Comparison of ENCODE assay signal across 7 cellular contexts in the genomic region with DNA sequence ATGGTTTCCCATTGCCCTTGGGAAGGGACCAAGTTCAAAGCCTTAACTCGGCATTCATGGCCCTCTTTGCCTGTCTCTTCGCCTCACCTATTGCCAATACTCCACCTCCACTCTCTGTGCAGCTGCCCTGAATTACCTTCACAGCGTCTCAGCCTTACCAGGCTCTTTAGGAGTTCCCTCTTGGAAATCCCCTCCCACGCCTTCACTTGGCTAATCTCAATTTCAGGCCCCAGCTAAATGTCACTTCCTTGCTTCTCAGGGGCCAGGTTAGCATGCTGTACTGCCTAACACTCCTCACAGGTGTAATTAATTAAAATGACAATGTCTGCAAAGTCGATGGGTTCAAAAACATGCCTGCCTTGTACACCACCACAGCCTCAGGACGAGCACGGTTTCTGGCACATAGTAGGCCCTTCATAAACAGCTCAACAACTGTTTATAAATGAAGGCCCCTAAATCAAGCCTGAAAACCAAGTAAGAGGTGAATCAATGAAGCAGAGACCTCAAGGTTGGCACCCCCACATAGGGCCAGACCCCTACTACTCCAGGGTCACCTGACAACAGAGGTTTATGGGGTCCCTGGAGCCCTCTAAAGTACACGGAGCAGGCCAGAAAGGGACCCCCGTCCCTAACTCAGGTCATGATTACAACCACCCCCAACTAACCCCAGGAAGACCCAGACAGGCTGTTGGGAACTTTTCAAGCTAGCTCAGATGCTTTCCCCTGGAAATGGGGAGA. TPM values are rescaled to one million over a fixed set of nuclear protein-coding genes. Genes with fewer than 3 reads are reported as not detected.
DNase-seq lines count a peak whose midpoint lies in the region; ATAC-seq and TF ChIP-seq lines count a peak whose summit lies in the region.

No MANE protein-coding gene starts in this region.

- dilution Hi-C loops in IMR-90 (cut with HindIII; ENCODE audit: low sequenced_read_pairs, unreplicated experiment) = no loop called here

- no peak overlapping the region for H2BK5ac ChIP-seq in IMR-90 (ENCODE audit: low read depth, low read length, poor library complexity, severe bottlenecking)

- peaks cover 8 to 22% of the 10 kb centered on the region in 2 donors for H3K36me3 Mint-ChIP-seq in stimulated activated naive B cell treated with anti-CD40 and anti-IgM and Interleukin-4, amounts not matched to agents 10 μg/mL and 1 μg/mL and 100 μg/mL, for 72 hours

- TF ChIP-seq RAD21 in IMR-90 (IDR thresholded peaks at IDR 0.05; ENCODE audit: low read length) (no peak), SK-N-SH (IDR thresholded peaks at IDR 0.05; ENCODE audit: low read length) (no peak)

- no peak overlapping the region for H3K14ac ChIP-seq in IMR-90 (replicated peaks; ENCODE audit: low read depth, low read length)

- in situ Hi-C loops in IMR-90 (cut with MboI; ENCODE audit: low sequenced_read_pairs) = no loop called here

- H4K91ac ChIP-seq in IMR-90 (ENCODE audit: insufficient read depth, low read depth, low read length) = no peak overlapping the region

- H3F3A ChIP-seq in SK-N-SH (replicated peaks; ENCODE audit: insufficient read depth) = peaks cover 35% of the 10 kb centered on the region

- no peak overlapping the region for H2AFZ ChIP-seq in IMR-90 (replicated peaks; ENCODE audit: low read length, poor library complexity)
- H2AFZ ChIP-seq in SK-N-SH (ENCODE audit: low read depth) = no peak overlapping the region

- intact Hi-C loops in IMR-90 (cut with micrococcal nuclease) = no loop called here

- H3K4me1 Mint-ChIP-seq in stimulated activated naive B cell treated with anti-CD40 and anti-IgM and Interleukin-4, amounts not matched to agents 10 μg/mL and 1 μg/mL and 100 μg/mL, for 72 hours = peaks cover 38 to 50% of the 10 kb centered on the region in 2 donors

- H4K5ac ChIP-seq in IMR-90 (ENCODE audit: low read depth, low read length) = no peak overlapping the region

- DNase-seq in IMR-90 = no peak
- DNase-seq in T-helper 22 cell (ENCODE audit: low read depth) = peak; percentile 18
- peak; percentile 62 for DNase-seq in stimulated activated naive B cell treated with anti-CD40 and anti-IgM and Interleukin-4, amounts not matched to agents 10 μg/mL and 1 μg/mL and 100 μg/mL, for 72 hours
- DNase-seq in SK-N-SH = no peak
- DNase-seq in activated CD4-positive, CD25-positive, alpha-beta regulatory T cell (lab: John Stamatoyannopoulos, UW) = no peak

- TF ChIP-seq CTCF in IMR-90 (conservative IDR thresholded peaks at IDR 0.05; ENCODE audit: low read depth, low read length) (no peak), gastroesophageal sphincter (IDR thresholded peaks at IDR 0.05) (no peak), SK-N-SH (IDR thresholded peaks at IDR 0.05) (no peak)

- no peak overlapping the region for H3K4me3 ChIP-seq in IMR-90 (ENCODE audit: insufficient read depth, low read depth, low read length)
- no peak overlapping the region for H3K4me3 ChIP-seq in gastroesophageal sphincter
- no peak overlapping the region for H3K4me3 ChIP-seq in SK-N-SH (ENCODE audit: low read depth in 2 of 2, low read length in 1 of 2)

- H3K27ac Mint-ChIP-seq in stimulated activated naive B cell treated with anti-CD40 and anti-IgM and Interleukin-4, amounts not matched to agents 10 μg/mL and 1 μg/mL and 100 μg/mL, for 72 hours = peak overlapping the region; percentile 100

- H3K4me2 ChIP-seq in IMR-90 (ENCODE audit: low read depth, low read length) = no peak overlapping the region
- no peak overlapping the region for H3K4me2 ChIP-seq in SK-N-SH

- H3K27ac ChIP-seq in IMR-90 (ENCODE audit: insufficient read depth, low read length) = no peak overlapping the region
- peak overlapping the region; percentile 76 to 95 (median 84) for H3K27ac ChIP-seq in gastroesophageal sphincter
- 0 out of 4 replicates have a peak overlapping the region, but pooled peaks of 1 of the 2 experiments have one; percentile 4 for H3K27ac ChIP-seq in SK-N-SH (ENCODE audit: low read depth in 2 of 2, low read length in 1 of 2)

- H3K4me1 ChIP-seq in IMR-90 (ENCODE audit: control insufficient read depth, insufficient read depth, low read length) (peaks cover 4% of the 10 kb centered on the region), gastroesophageal sphincter (peaks cover 0 to 56% (median 9%) of the 10 kb centered on the region in 3 donors), SK-N-SH (ENCODE audit: control insufficient read depth in 1 of 2, insufficient read depth in 2 of 2, low read depth in 1 of 2, low read length in 1 of 2) (peaks cover 8 to 11% of the 10 kb centered on the region in 2 experiments; a peak in 3 of 4 replicates)

- H2BK15ac ChIP-seq in IMR-90 (ENCODE audit: low read depth, low read length) = no peak overlapping the region

- H3K9me3 Mint-ChIP-seq in stimulated activated naive B cell treated with anti-CD40 and anti-IgM and Interleukin-4, amounts not matched to agents 10 μg/mL and 1 μg/mL and 100 μg/mL, for 72 hours = peaks cover 11 to 12% of the 10 kb centered on the region in 2 donors

- peak overlapping the region; percentile 20 for H2AK9ac ChIP-seq in IMR-90 (replicated peaks; ENCODE audit: low read depth, low read length, poor library complexity)

- TF ChIP-seq POLR2A in IMR-90 (IDR thresholded peaks at IDR 0.05; ENCODE audit: low read depth, low read length) = no peak
- no peak for TF ChIP-seq POLR2A in gastroesophageal sphincter (IDR thresholded peaks at IDR 0.05)

- CTCF ChIA-PET in IMR-90 (lab: Yijun Ruan, JAX) = no interaction called here
- CTCF ChIA-PET in SK-N-SH (lab: Yijun Ruan, JAX) = interaction anchor here (0.6 to 9.3 kb wide), 5 partner anchors 12 to 104 kb away, joined by 3 to 115 read pairs (median 5); partner anchors contain the start of genes EEF2K and POLR3E

- H2AK5ac ChIP-seq in IMR-90 (ENCODE audit: low read depth, low read length) = no peak overlapping the region

- H3K79me2 ChIP-seq in SK-N-SH (ENCODE audit: insufficient read depth) = no peaks in the 10 kb centered on the region

- peaks cover 14% of the 10 kb centered on the region for H3K9me1 ChIP-seq in IMR-90 (ENCODE audit: insufficient read depth, low read length)

- no peak overlapping the region for H3K23ac ChIP-seq in IMR-90 (ENCODE audit: low read depth, low read length)

- no peak overlapping the region for H3K4ac ChIP-seq in IMR-90 (ENCODE audit: low read depth, low read length)

- H3K4me3 Mint-ChIP-seq in stimulated activated naive B cell treated with anti-CD40 and anti-IgM and Interleukin-4, amounts not matched to agents 10 μg/mL and 1 μg/mL and 100 μg/mL, for 72 hours = peak overlapping the region; percentile 86

- H2BK20ac ChIP-seq in IMR-90 (ENCODE audit: low read depth, low read length) = no peak overlapping the region

- H3K9ac ChIP-seq in IMR-90 (ENCODE audit: low read depth, low read length) (no peak overlapping the region), SK-N-SH (no peak overlapping the region)

- peaks cover 4 to 5% of the 10 kb centered on the region in 2 donors for H3K27me3 Mint-ChIP-seq in stimulated activated naive B cell treated with anti-CD40 and anti-IgM and Interleukin-4, amounts not matched to agents 10 μg/mL and 1 μg/mL and 100 μg/mL, for 72 hours

- H3K79me1 ChIP-seq in IMR-90 (ENCODE audit: low read depth in 1 of 2, low read length in 2 of 2) = peaks cover 0 to 3% of the 10 kb centered on the region in 2 experiments; a peak in 1 of 4 replicates

- ATAC-seq in IMR-90 (ENCODE audit: low read depth) (no peak), gastroesophageal sphincter (no peak), HG03439 (IDR thresholded peaks at IDR 0.05; ENCODE audit: unreplicated experiment) (no peak)
- no peak for ATAC-seq in stimulated activated naive B cell treated with anti-CD40 and anti-IgM and Interleukin-4, amounts not matched to agents 10 μg/mL and 1 μg/mL and 100 μg/mL, for 72 hours (replicated peaks)

- H3K9me2 ChIP-seq in SK-N-SH = no peaks in the 10 kb centered on the region

- TF ChIP-seq EP300 in gastroesophageal sphincter (IDR thresholded peaks at IDR 0.05) (no peak), SK-N-SH (IDR thresholded peaks at IDR 0.05; ENCODE audit: borderline replicate concordance in 1 of 2, low read depth in 1 of 2, low read length in 1 of 2) (no peak)

- no CpG with 5 or more reads among the region's 9 CpGs for WGBS in IMR-90 (ENCODE audit: extremely low coverage in 2 of 2, insufficient read length in 1 of 2), 2 experiments
- 81 to 83% methylated on average over 2 to 6 of the region's 9 CpGs for WGBS in gastroesophageal sphincter (ENCODE audit: low coverage in 1 of 2), 2 donors
- WGBS in SK-N-SH (ENCODE audit: low lambda C conversion rate) = 56% methylated on average over 7 of the region's 9 CpGs

- H3K36me3 ChIP-seq in IMR-90 (ENCODE audit: control insufficient read depth, insufficient read depth, low read length) (no peaks in the 10 kb centered on the region), gastroesophageal sphincter (no peaks in the 10 kb centered on the region), SK-N-SH (replicated peaks in 1 of 2; ENCODE audit: control insufficient read depth in 1 of 2, insufficient read depth in 2 of 2, low read length in 1 of 2) (no peaks in the 10 kb centered on the region)

- POLR2A ChIA-PET in IMR-90 (lab: Charles Lee; ENCODE audit: unreplicated experiment) = no interaction called here
- POLR2A ChIA-PET in SK-N-SH (lab: Yijun Ruan, JAX) = no interaction called here

- H3K9me3 ChIP-seq in IMR-90 (ENCODE audit: control insufficient read depth, insufficient read depth, low read length) (no peaks in the 10 kb centered on the region), gastroesophageal sphincter (no peaks in the 10 kb centered on the region), SK-N-SH (no peaks in the 10 kb centered on the region)

- no peaks in the 10 kb centered on the region for H4K20me1 ChIP-seq in IMR-90 (ENCODE audit: insufficient read depth, low read length)
- no peaks in the 10 kb centered on the region for H4K20me1 ChIP-seq in SK-N-SH (ENCODE audit: insufficient read depth)

- BruUV-seq in IMR-90 (replicated peaks; lab: Mats Ljungman, UMichigan) = no TSS peak

- no peak overlapping the region for H4K8ac ChIP-seq in IMR-90 (ENCODE audit: low read depth in 2 of 2, low read length in 2 of 2)

- no peak overlapping the region for H3K18ac ChIP-seq in IMR-90 (ENCODE audit: low read depth, low read length)

- no peak overlapping the region for H3K56ac ChIP-seq in IMR-90 (ENCODE audit: extremely low read depth, insufficient read depth, low read length)

- H2BK120ac ChIP-seq in IMR-90 (ENCODE audit: low read depth, low read length) = no peak overlapping the region

- H3K27me3 ChIP-seq in IMR-90 (ENCODE audit: control insufficient read depth, insufficient read depth, low read length) (no peaks in the 10 kb centered on the region), gastroesophageal sphincter (no peaks in the 10 kb centered on the region), SK-N-SH (ENCODE audit: insufficient read depth) (no peaks in the 10 kb centered on the region)

RNA-seq across cellular contexts. Expression of gene EEF2K, which starts 11.2 kb away (rescaled TPM):
- total RNA-seq in IMR-90 (2012; rRNA removed) (9.7 and 10.3 TPM in 2 replicates), gastroesophageal sphincter (10 to 100 TPM; 31.3 to 38.9 (median 34.8) TPM)
- polyA plus RNA-seq in IMR-90 (2012; rRNA removed) (16.5 and 19.1 TPM in 2 replicates), SK-N-SH (2012; rRNA removed) (8.0 and 10.4 TPM in 2 replicates)
- polyA plus RNA-seq in IMR-90 (2012; cell fraction: cytosol; rRNA removed) = 6.2 and 9.4 TPM in 2 replicates
- polyA plus RNA-seq in IMR-90 (2012; cell fraction: nucleus; rRNA removed; ENCODE audit: low replicate concordance) = 27.4 and 28.6 TPM in 2 replicates
- 3.8 and 5.6 TPM in 2 replicates for polyA plus RNA-seq in SK-N-SH (2012; cell fraction: cytosol; rRNA removed)
- polyA plus RNA-seq in SK-N-SH (2012; cell fraction: nucleus; rRNA removed) = 35.2 and 38.2 TPM in 2 replicates

RNA-seq across cellular contexts. Expression of gene SDR42E2, which starts 32.6 kb away (rescaled TPM):
- not detected in 2 replicates for total RNA-seq in IMR-90 (2012; rRNA removed)
- polyA plus RNA-seq in IMR-90 (2012; rRNA removed) = not detected in 2 replicates
- polyA plus RNA-seq in IMR-90 (2012; cell fraction: cytosol; rRNA removed) = not detected in 2 replicates
- polyA plus RNA-seq in IMR-90 (2012; cell fraction: nucleus; rRNA removed; ENCODE audit: low replicate concordance) = not detected in 2 replicates
- not detected for total RNA-seq in gastroesophageal sphincter
- polyA plus RNA-seq in SK-N-SH (2012; rRNA removed) = not detected in 2 replicates
- polyA plus RNA-seq in SK-N-SH (2012; cell fraction: cytosol; rRNA removed) = not detected in 2 replicates
- not detected in 2 replicates for polyA plus RNA-seq in SK-N-SH (2012; cell fraction: nucleus; rRNA removed)

Comparison
In these comparisons a context has a peak if more than half of its experiments do, and no peak if none do; other contexts are left out.
1. DNase-seq: peak in T-helper 22 cell (single experiment) and stimulated activated naive B cell treated with anti-CD40 and anti-IgM and Interleukin-4, amounts not matched to agents 10 μg/mL and 1 μg/mL and 100 μg/mL, for 72 hours (single experiment); none in IMR-90 (single experiment), SK-N-SH (single experiment) and activated CD4-positive, CD25-positive, alpha-beta regulatory T cell (0 of 4).